ENCODE assay signal across 37 cellular contexts in genomic region chr12:117595751-117596150, GRCh38.
"Had no signal": no experiment of that assay in that cellular context is flagged by ENCODE, and none has a peak within 500 bp of the region (broad histone marks: within the 10 kb centered on the region; RNA-seq: fewer than 3 reads in every experiment).

No MANE protein-coding gene starts in this region.

- H3K4me1 ChIP-seq: ascending aorta had no signal

- H3K4me3 Mint-ChIP-seq: activated CD4-positive, alpha-beta memory T cell treated with anti-CD3 and anti-CD28 coated beads, Interleukin-2, amount 10 ng/mL, durations not matched to agents 7 days and 5 days; activated CD4-positive, alpha-beta T cell treated with anti-CD3 and anti-CD28 coated beads for 36 hours; activated CD4-positive, alpha-beta T cell treated with anti-CD3 and anti-CD28 coated beads, Interleukin-2, amount 10 ng/mL, durations not matched to agents 7 days and 5 days; activated CD8-positive, alpha-beta memory T cell treated with anti-CD3 and anti-CD28 coated beads, Interleukin-2, amount 10 ng/mL, durations not matched to agents 7 days and 5 days; activated CD8-positive, alpha-beta T cell treated with anti-CD3 and anti-CD28 coated beads, Interleukin-2, amount 10 ng/mL, durations not matched to agents 7 days and 5 days; activated naive CD4-positive, alpha-beta T cell treated with anti-CD3 and anti-CD28 coated beads, Interleukin-2, amount 10 ng/mL, durations not matched to agents 7 days and 5 days; activated naive CD4-positive, alpha-beta T cell treated with anti-CD3 and anti-CD28 coated beads, Interleukin-2, amount 50 U/mL, for 24 hours; activated naive CD8-positive, alpha-beta T cell; activated naive CD8-positive, alpha-beta T cell treated with anti-CD3 and anti-CD28 coated beads, Interleukin-2, amount 10 ng/mL, durations not matched to agents 7 days and 5 days; activated naive CD8-positive, alpha-beta T cell treated with anti-CD3 and anti-CD28 coated beads, Interleukin-2, amount 50 U/mL, for 24 hours; activated T-cell treated with anti-CD3 and anti-CD28 coated beads, Interleukin-2, amount 50 U/mL, for 24 hours; brain; central memory CD8-positive, alpha-beta T cell; T-helper 1 cell treated with Interleukin-12 subunit alpha and Interleukin-12 subunit beta and Interleukin-4 antibody, amounts not matched to agents 30 μg/mL and 1 μg/mL, for 36 hours; T-helper 2 cell treated with Interferon-gamma antibody and Interleukin-4, amounts not matched to agents 5 μg/mL and 100 μg/mL, for 36 hours; WTC11 had no signal

- H3K36me3 Mint-ChIP-seq: activated CD8-positive, alpha-beta memory T cell treated with anti-CD3 and anti-CD28 coated beads, Interleukin-2, amount 10 ng/mL, durations not matched to agents 7 days and 5 days; activated naive CD4-positive, alpha-beta T cell treated with anti-CD3 and anti-CD28 coated beads, Interleukin-2, amount 10 ng/mL, durations not matched to agents 7 days and 5 days; activated naive CD4-positive, alpha-beta T cell treated with anti-CD3 and anti-CD28 coated beads, Interleukin-2, amount 50 U/mL, for 24 hours; activated naive CD8-positive, alpha-beta T cell; activated naive CD8-positive, alpha-beta T cell treated with anti-CD3 and anti-CD28 coated beads, Interleukin-2, amount 10 ng/mL, durations not matched to agents 7 days and 5 days; brain; WTC11 had no signal

- DNase-seq: activated CD4-positive, alpha-beta memory T cell treated with anti-CD3 and anti-CD28 coated beads, Interleukin-2, amount 10 ng/mL, durations not matched to agents 7 days and 5 days; activated CD4-positive, alpha-beta T cell treated with anti-CD3 and anti-CD28 coated beads for 1 hour; activated CD4-positive, alpha-beta T cell treated with anti-CD3 and anti-CD28 coated beads for 36 hours; activated CD4-positive, alpha-beta T cell treated with anti-CD3 and anti-CD28 coated beads for 48 hours; activated CD4-positive, alpha-beta T cell treated with anti-CD3 and anti-CD28 coated beads, Interleukin-2, amount 10 ng/mL, durations not matched to agents 7 days and 5 days; activated CD4-positive, alpha-beta T cell treated with anti-CD3 and anti-CD28 coated beads, Interleukin-2, amount 50 U/mL, for 48 hours; activated CD4-positive, CD25-positive, alpha-beta regulatory T cell; activated CD8-positive, alpha-beta memory T cell treated with anti-CD3 and anti-CD28 coated beads for 24 hours; activated CD8-positive, alpha-beta memory T cell treated with anti-CD3 and anti-CD28 coated beads, Interleukin-2, amount 10 ng/mL, durations not matched to agents 7 days and 5 days; activated CD8-positive, alpha-beta memory T cell treated with anti-CD3 and anti-CD28 coated beads, Interleukin-2, amount 50 U/mL, for 48 hours; activated CD8-positive, alpha-beta T cell treated with anti-CD3 and anti-CD28 coated beads, Interleukin-2, amount 10 ng/mL, durations not matched to agents 7 days and 5 days; activated effector memory CD4-positive, alpha-beta T cell treated with Interleukin-2 at 50 U/mL for 16 hours; activated gamma-delta T cell; activated naive CD4-positive, alpha-beta T cell treated with anti-CD3 and anti-CD28 coated beads, Interleukin-2, amount 10 ng/mL, durations not matched to agents 7 days and 5 days; activated naive CD4-positive, alpha-beta T cell treated with Interleukin-2 at 50 U/mL for 16 hours; activated naive CD8-positive, alpha-beta T cell treated with anti-CD3 and anti-CD28 coated beads, Interleukin-2, amount 10 ng/mL, durations not matched to agents 7 days and 5 days; activated naive CD8-positive, alpha-beta T cell treated with anti-CD3 and anti-CD28 coated beads, Interleukin-2, amount 50 U/mL, for 24 hours; activated T-cell treated with anti-CD3 and anti-CD28 coated beads, Interleukin-2, amount 50 U/mL, for 24 hours; activated T-cell treated with anti-CD3 and anti-CD28 coated beads, Interleukin-2, amount 50 U/mL, for 48 hours; amygdala; anterior cingulate cortex; cerebellar nuclear complex; T-helper 1 cell; T-helper 2 cell; T-helper 9 cell; WERI-Rb-1 had no signal

- H3K4me1 Mint-ChIP-seq: activated CD4-positive, alpha-beta memory T cell treated with anti-CD3 and anti-CD28 coated beads, Interleukin-2, amount 10 ng/mL, durations not matched to agents 7 days and 5 days; activated CD4-positive, alpha-beta T cell treated with anti-CD3 and anti-CD28 coated beads for 36 hours; activated CD4-positive, alpha-beta T cell treated with anti-CD3 and anti-CD28 coated beads, Interleukin-2, amount 10 ng/mL, durations not matched to agents 7 days and 5 days; activated CD8-positive, alpha-beta memory T cell treated with anti-CD3 and anti-CD28 coated beads, Interleukin-2, amount 10 ng/mL, durations not matched to agents 7 days and 5 days; activated naive CD4-positive, alpha-beta T cell treated with anti-CD3 and anti-CD28 coated beads, Interleukin-2, amount 10 ng/mL, durations not matched to agents 7 days and 5 days; activated naive CD4-positive, alpha-beta T cell treated with anti-CD3 and anti-CD28 coated beads, Interleukin-2, amount 50 U/mL, for 24 hours; activated naive CD8-positive, alpha-beta T cell treated with anti-CD3 and anti-CD28 coated beads, Interleukin-2, amount 10 ng/mL, durations not matched to agents 7 days and 5 days; activated naive CD8-positive, alpha-beta T cell treated with anti-CD3 and anti-CD28 coated beads, Interleukin-2, amount 50 U/mL, for 24 hours; central memory CD8-positive, alpha-beta T cell had no signal

- H3K4me3 ChIP-seq: ascending aorta, cardiac muscle cell had no signal

- H3K27ac ChIP-seq: ascending aorta, cardiac muscle cell, WERI-Rb-1 had no signal

- H3K36me3 ChIP-seq: ascending aorta, cardiac muscle cell, WERI-Rb-1 had no signal

- H3K9me3 Mint-ChIP-seq: activated CD4-positive, alpha-beta memory T cell treated with anti-CD3 and anti-CD28 coated beads, Interleukin-2, amount 10 ng/mL, durations not matched to agents 7 days and 5 days; activated CD4-positive, alpha-beta T cell treated with anti-CD3 and anti-CD28 coated beads, Interleukin-2, amount 10 ng/mL, durations not matched to agents 7 days and 5 days; activated naive CD4-positive, alpha-beta T cell treated with anti-CD3 and anti-CD28 coated beads, Interleukin-2, amount 10 ng/mL, durations not matched to agents 7 days and 5 days; activated naive CD4-positive, alpha-beta T cell treated with anti-CD3 and anti-CD28 coated beads, Interleukin-2, amount 50 U/mL, for 24 hours; activated naive CD8-positive, alpha-beta T cell treated with anti-CD3 and anti-CD28 coated beads, Interleukin-2, amount 10 ng/mL, durations not matched to agents 7 days and 5 days; activated naive CD8-positive, alpha-beta T cell treated with anti-CD3 and anti-CD28 coated beads, Interleukin-2, amount 50 U/mL, for 24 hours; activated T-helper 2 cell treated with anti-CD3 and anti-CD28 coated beads, Interferon-gamma antibody, Interleukin-2, Interleukin-4, amounts not matched to agents 10 μg/mL and 5 μg/mL and 100 μg/mL, durations not matched to agents 14 hours and 24 hours and 36 hours; T-helper 1 cell treated with Interleukin-12 subunit alpha and Interleukin-12 subunit beta and Interleukin-4 antibody, amounts not matched to agents 30 μg/mL and 1 μg/mL, for 36 hours; T-helper 2 cell treated with Interferon-gamma antibody and Interleukin-4, amounts not matched to agents 5 μg/mL and 100 μg/mL, for 36 hours; WTC11 had no signal

- H3K27me3 Mint-ChIP-seq: activated CD4-positive, alpha-beta memory T cell treated with anti-CD3 and anti-CD28 coated beads, Interleukin-2, amount 10 ng/mL, durations not matched to agents 7 days and 5 days; activated CD4-positive, alpha-beta T cell treated with anti-CD3 and anti-CD28 coated beads for 36 hours; activated CD4-positive, alpha-beta T cell treated with anti-CD3 and anti-CD28 coated beads, Interleukin-2, amount 10 ng/mL, durations not matched to agents 7 days and 5 days; activated CD8-positive, alpha-beta memory T cell treated with anti-CD3 and anti-CD28 coated beads, Interleukin-2, amount 10 ng/mL, durations not matched to agents 7 days and 5 days; activated naive CD4-positive, alpha-beta T cell treated with anti-CD3 and anti-CD28 coated beads, Interleukin-2, amount 10 ng/mL, durations not matched to agents 7 days and 5 days; activated naive CD8-positive, alpha-beta T cell treated with anti-CD3 and anti-CD28 coated beads, Interleukin-2, amount 10 ng/mL, durations not matched to agents 7 days and 5 days; activated T-cell treated with anti-CD3 and anti-CD28 coated beads, Interleukin-2, amount 50 U/mL, for 24 hours; central memory CD8-positive, alpha-beta T cell had no signal

- H3K27ac Mint-ChIP-seq: activated CD4-positive, alpha-beta memory T cell treated with anti-CD3 and anti-CD28 coated beads, Interleukin-2, amount 10 ng/mL, durations not matched to agents 7 days and 5 days; activated CD4-positive, alpha-beta T cell treated with anti-CD3 and anti-CD28 coated beads for 36 hours; activated CD4-positive, alpha-beta T cell treated with anti-CD3 and anti-CD28 coated beads, Interleukin-2, amount 10 ng/mL, durations not matched to agents 7 days and 5 days; activated CD8-positive, alpha-beta memory T cell treated with anti-CD3 and anti-CD28 coated beads, Interleukin-2, amount 10 ng/mL, durations not matched to agents 7 days and 5 days; activated CD8-positive, alpha-beta T cell treated with anti-CD3 and anti-CD28 coated beads, Interleukin-2, amount 10 ng/mL, durations not matched to agents 7 days and 5 days; activated naive CD4-positive, alpha-beta T cell treated with anti-CD3 and anti-CD28 coated beads, Interleukin-2, amount 10 ng/mL, durations not matched to agents 7 days and 5 days; activated naive CD4-positive, alpha-beta T cell treated with anti-CD3 and anti-CD28 coated beads, Interleukin-2, amount 50 U/mL, for 24 hours; activated naive CD8-positive, alpha-beta T cell; activated naive CD8-positive, alpha-beta T cell treated with anti-CD3 and anti-CD28 coated beads, Interleukin-2, amount 10 ng/mL, durations not matched to agents 7 days and 5 days; activated naive CD8-positive, alpha-beta T cell treated with anti-CD3 and anti-CD28 coated beads, Interleukin-2, amount 50 U/mL, for 24 hours; activated T-cell treated with anti-CD3 and anti-CD28 coated beads, Interleukin-2, amount 50 U/mL, for 24 hours; activated T-helper 2 cell treated with anti-CD3 and anti-CD28 coated beads, Interferon-gamma antibody, Interleukin-2, Interleukin-4, amounts not matched to agents 10 μg/mL and 5 μg/mL and 100 μg/mL, durations not matched to agents 14 hours and 24 hours and 36 hours; brain; T-helper 1 cell treated with Interleukin-12 subunit alpha and Interleukin-12 subunit beta and Interleukin-4 antibody, amounts not matched to agents 30 μg/mL and 1 μg/mL, for 36 hours; T-helper 2 cell treated with Interferon-gamma antibody and Interleukin-4, amounts not matched to agents 5 μg/mL and 100 μg/mL, for 36 hours; WTC11 had no signal

- H3K9me3 ChIP-seq: ascending aorta had no signal

- ATAC-seq: activated CD4-positive, alpha-beta T cell treated with anti-CD3 and anti-CD28 coated beads for 36 hours; activated CD4-positive, CD25-positive, alpha-beta regulatory T cell treated with anti-CD3 and anti-CD28 coated beads, Interleukin-2, amount 50 U/mL, for 24 hours; activated CD8-positive, alpha-beta memory T cell treated with anti-CD3 and anti-CD28 coated beads, Interleukin-2, amount 10 ng/mL, durations not matched to agents 7 days and 5 days; activated CD8-positive, alpha-beta T cell treated with anti-CD3 and anti-CD28 coated beads, Interleukin-2, amount 10 ng/mL, durations not matched to agents 7 days and 5 days; activated naive CD8-positive, alpha-beta T cell treated with anti-CD3 and anti-CD28 coated beads, Interleukin-2, amount 50 U/mL, for 24 hours; WTC11 had no signal

- H3K27me3 ChIP-seq: ascending aorta, cardiac muscle cell had no signal
